Comparison of ENCODE assay signal across 34 cellular contexts in genomic region chr1:231301990-231302389, GRCh38.
"Had no signal": no experiment of that assay in that cellular context is flagged by ENCODE, and none has a peak within 500 bp of the region (broad histone marks: within the 10 kb centered on the region; RNA-seq: fewer than 3 reads in every experiment).

No MANE protein-coding gene starts in this region.

- DNase-seq: activated effector memory CD4-positive, alpha-beta T cell treated with anti-CD3 and anti-CD28 coated beads, Interleukin-2, amount 50 U/mL, for 16 hours; activated effector memory CD4-positive, alpha-beta T cell treated with Interleukin-2 at 50 U/mL for 16 hours; activated gamma-delta T cell; activated gamma-delta T cell treated with Interleukin-2 at 50 U/mL for 16 hours; activated naive CD4-positive, alpha-beta T cell; activated naive CD4-positive, alpha-beta T cell treated with anti-CD3 and anti-CD28 coated beads for 36 hours; activated naive CD4-positive, alpha-beta T cell treated with anti-CD3 and anti-CD28 coated beads, Interleukin-2, amount 10 ng/mL, durations not matched to agents 7 days and 5 days; activated naive CD4-positive, alpha-beta T cell treated with anti-CD3 and anti-CD28 coated beads, Interleukin-2, amount 50 U/mL, for 16 hours; activated naive CD4-positive, alpha-beta T cell treated with Interleukin-2 at 50 U/mL for 16 hours; activated naive CD8-positive, alpha-beta T cell treated with anti-CD3 and anti-CD28 coated beads for 36 hours; activated naive CD8-positive, alpha-beta T cell treated with anti-CD3 and anti-CD28 coated beads, Interleukin-2, amount 10 ng/mL, durations not matched to agents 7 days and 5 days; activated naive CD8-positive, alpha-beta T cell treated with anti-CD3 and anti-CD28 coated beads, Interleukin-2, amount 50 U/mL, for 24 hours; activated T-cell treated with anti-CD3 and anti-CD28 coated beads, Interleukin-2, amount 50 U/mL, for 1 hour; activated T-cell treated with anti-CD3 and anti-CD28 coated beads, Interleukin-2, amount 50 U/mL, for 24 hours; activated T-cell treated with anti-CD3 and anti-CD28 coated beads, Interleukin-2, amount 50 U/mL, for 4 hours; activated T-cell treated with anti-CD3 and anti-CD28 coated beads, Interleukin-2, amount 50 U/mL, for 48 hours; activated T-cell treated with anti-CD3 and anti-CD28 coated beads, Interleukin-2, amount 50 U/mL, for 72 hours; adrenal gland; amniotic stem cell; amygdala; anterior cingulate cortex; aorta; body of pancreas; brain microvascular endothelial cell; caudate nucleus; central memory CD4-positive, alpha-beta T cell; cerebellar nuclear complex had no signal

- H3K9me3 ChIP-seq: adrenal gland, ascending aorta, body of pancreas, breast epithelium had no signal

- H3K36me3 ChIP-seq: adrenal gland, ascending aorta, brain microvascular endothelial cell, breast epithelium, cardiac muscle cell had no signal

- H3K27me3 ChIP-seq: adrenal gland, ascending aorta, body of pancreas, brain microvascular endothelial cell, breast epithelium, cardiac muscle cell had no signal

- H3K4me3 ChIP-seq: adrenal gland, ascending aorta, body of pancreas, breast epithelium, cardiac muscle cell had no signal

- ATAC-seq: activated naive CD4-positive, alpha-beta T cell treated with anti-CD3 and anti-CD28 coated beads, Interleukin-2, amount 50 U/mL, for 72 hours; activated naive CD8-positive, alpha-beta T cell treated with anti-CD3 and anti-CD28 coated beads, Interleukin-2, amount 50 U/mL, for 24 hours; activated T-cell treated with anti-CD3 and anti-CD28 coated beads, Interleukin-2, amount 50 U/mL, for 4 hours; activated T-cell treated with anti-CD3 and anti-CD28 coated beads, Interleukin-2, amount 50 U/mL, for 72 hours; activated T-helper 17 cell treated with anti-CD3 and anti-CD28 coated beads, Interleukin-2, amount 50 U/mL, for 72 hours; body of pancreas had no signal

- FAIRE-seq: astrocyte, bronchial epithelial cell had no signal

- H3K4me1 ChIP-seq: adrenal gland, ascending aorta, body of pancreas, breast epithelium had no signal

- H3K27ac ChIP-seq: adrenal gland, ascending aorta, body of pancreas, brain microvascular endothelial cell, breast epithelium, cardiac muscle cell had no signal
